Comparison of ENCODE assay signal across 1 cellular context in genomic region chr2:20609995-20610357, GRCh38.
TF ChIP-seq lines count a peak whose summit lies in the region.

No MANE protein-coding gene starts in this region.

TF ChIP-seq in SK-N-SH, 30 proteins besides CTCF, POLR2A, EP300 and RAD21:
- TF ChIP-seq IRF3 (IDR thresholded peaks at IDR 0.05; ENCODE audit: low read depth, low read length) (no peak), TEAD4 (IDR thresholded peaks at IDR 0.05; ENCODE audit: borderline replicate concordance, insufficient read depth) (no peak), JUND (IDR thresholded peaks at IDR 0.05) (no peak), TCF12 (IDR thresholded peaks at IDR 0.05) (no peak), FOSL2 (IDR thresholded peaks at IDR 0.05; ENCODE audit: borderline replicate concordance, low read depth) (no peak)
